ENCODE assay signal across 23 cellular contexts in genomic region chr2:128433911-128434550, GRCh38.
"Had no signal": no experiment of that assay in that cellular context is flagged by ENCODE, and none has a peak within 500 bp of the region (broad histone marks: within the 10 kb centered on the region; RNA-seq: fewer than 3 reads in every experiment).

No MANE protein-coding gene starts in this region.

- H3K36me3 Mint-ChIP-seq: activated CD4-positive, alpha-beta memory T cell treated with anti-CD3 and anti-CD28 coated beads for 36 hours; activated naive CD4-positive, alpha-beta T cell treated with anti-CD3 and anti-CD28 coated beads, Interleukin-2, amount 10 ng/mL, durations not matched to agents 7 days and 5 days had no signal

- DNase-seq: activated CD4-positive, alpha-beta memory T cell treated with anti-CD3 and anti-CD28 coated beads for 36 hours; activated CD4-positive, alpha-beta T cell treated with anti-CD3 and anti-CD28 coated beads for 36 hours; activated naive CD4-positive, alpha-beta T cell treated with anti-CD3 and anti-CD28 coated beads, Interleukin-2, amount 10 ng/mL, durations not matched to agents 7 days and 5 days; activated T-cell treated with anti-CD3 and anti-CD28 coated beads, Interleukin-2, amount 50 U/mL, for 1 hour; brain microvascular endothelial cell; cortex of kidney; effector CD4-positive, alpha-beta T cell; left ventricle myocardium superior; stimulated activated CD4-positive, alpha-beta T cell treated with anti-CD3 and anti-CD28 coated beads, Interleukin-12 subunit alpha, Interleukin-12 subunit beta, amount 100 ng/mL, for 4 hours; stimulated activated CD4-positive, alpha-beta T cell treated with anti-CD3 and anti-CD28 coated beads, Interleukin-1b, Interleukin-23, amount 100 ng/mL, for 48 hours; stimulated activated CD8-positive, alpha-beta memory T cell treated with anti-CD3 and anti-CD28 coated beads, Interleukin-4, amount 100 ng/mL, for 48 hours; stimulated activated naive CD4-positive, alpha-beta T cell; SW 1271; T-helper 2 cell had no signal

- H3K27me3 ChIP-seq: brain microvascular endothelial cell, heart left ventricle, neutrophil, pancreas, tibial nerve, vagina had no signal

- ATAC-seq: activated CD4-positive, alpha-beta T cell treated with anti-CD3 and anti-CD28 coated beads for 36 hours; esophagus mucosa; gastroesophageal sphincter; heart left ventricle; left ventricle myocardium superior; pancreas had no signal

- H3K27ac Mint-ChIP-seq: activated CD4-positive, alpha-beta memory T cell treated with anti-CD3 and anti-CD28 coated beads for 36 hours; activated CD4-positive, alpha-beta T cell treated with anti-CD3 and anti-CD28 coated beads for 36 hours; activated naive CD4-positive, alpha-beta T cell treated with anti-CD3 and anti-CD28 coated beads, Interleukin-2, amount 10 ng/mL, durations not matched to agents 7 days and 5 days; activated T-helper 2 cell treated with anti-CD3 and anti-CD28 coated beads, Interferon-gamma antibody, Interleukin-2, Interleukin-4, amounts not matched to agents 10 μg/mL and 5 μg/mL and 100 μg/mL, durations not matched to agents 14 hours and 24 hours and 36 hours had no signal

- H3K4me3 ChIP-seq: gastroesophageal sphincter, heart left ventricle, pancreas, tibial nerve, vagina had no signal

- H3K36me3 ChIP-seq: brain microvascular endothelial cell, gastroesophageal sphincter, heart left ventricle, neutrophil, pancreas, tibial nerve, vagina had no signal

- H3K4me3 Mint-ChIP-seq: activated CD4-positive, alpha-beta memory T cell treated with anti-CD3 and anti-CD28 coated beads for 36 hours; activated CD4-positive, alpha-beta T cell treated with anti-CD3 and anti-CD28 coated beads for 36 hours; activated naive CD4-positive, alpha-beta T cell treated with anti-CD3 and anti-CD28 coated beads, Interleukin-2, amount 10 ng/mL, durations not matched to agents 7 days and 5 days; central memory CD8-positive, alpha-beta T cell had no signal

- H3K9me3 Mint-ChIP-seq: activated naive CD4-positive, alpha-beta T cell treated with anti-CD3 and anti-CD28 coated beads, Interleukin-2, amount 10 ng/mL, durations not matched to agents 7 days and 5 days had no signal

- H3K4me1 ChIP-seq: gastroesophageal sphincter, pancreas, tibial nerve, vagina had no signal

- H3K27ac ChIP-seq: brain microvascular endothelial cell, gastroesophageal sphincter, heart left ventricle, neutrophil, pancreas, tibial nerve, vagina had no signal

- H3K9me3 ChIP-seq: neutrophil, pancreas had no signal

- H3K4me1 Mint-ChIP-seq: activated CD4-positive, alpha-beta T cell treated with anti-CD3 and anti-CD28 coated beads for 36 hours; activated naive CD4-positive, alpha-beta T cell treated with anti-CD3 and anti-CD28 coated beads, Interleukin-2, amount 10 ng/mL, durations not matched to agents 7 days and 5 days; central memory CD8-positive, alpha-beta T cell had no signal
